31 cellular contexts compared by ENCODE assay signal in the genomic region with DNA sequence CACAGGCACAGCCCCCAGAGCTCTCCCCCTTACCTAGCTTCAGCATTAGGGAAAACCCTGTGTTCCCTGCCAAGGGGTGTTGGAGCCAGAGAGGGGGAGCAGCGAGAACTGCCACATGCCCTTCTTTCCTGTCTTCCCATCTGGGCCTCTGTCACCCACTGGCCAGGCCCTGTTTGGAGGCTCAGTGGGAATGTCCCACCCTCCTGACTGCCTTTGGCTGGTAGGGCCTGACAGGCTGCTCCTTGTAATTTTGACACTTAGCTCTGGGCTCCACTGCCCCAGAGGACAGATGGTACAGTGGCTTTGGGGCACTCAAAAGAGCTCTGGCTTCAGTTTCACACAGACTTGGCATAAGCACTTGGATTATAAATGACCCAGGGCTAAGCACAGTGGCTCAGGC. TPM values are rescaled to one million over a fixed set of nuclear protein-coding genes. Genes with fewer than 3 reads are reported as not detected.
"Had no signal": no experiment of that assay in that cellular context is flagged by ENCODE, and none has a peak within 500 bp of the region (broad histone marks: within the 10 kb centered on the region; RNA-seq: fewer than 3 reads in every experiment).

No MANE protein-coding gene starts in this region.

- H3K27me3 ChIP-seq: colonic mucosa, esophagus squamous epithelium, upper lobe of left lung, vagina had no signal

- H3K9me3 ChIP-seq: colonic mucosa, esophagus squamous epithelium, heart right ventricle, left lung, sigmoid colon, upper lobe of left lung, vagina had no signal

- H3K4me1 ChIP-seq: colonic mucosa had no signal

- H3K27ac ChIP-seq: brain microvascular endothelial cell, colonic mucosa, epithelial cell of prostate, esophagus squamous epithelium, heart right ventricle, left lung, sigmoid colon, upper lobe of left lung, vagina, VCaP had no signal

- H3K4me3 ChIP-seq: colonic mucosa, esophagus squamous epithelium, heart right ventricle, left lung, lung, sigmoid colon, upper lobe of left lung, vagina had no signal

- H3K36me3 ChIP-seq: brain microvascular endothelial cell, colonic mucosa, esophagus squamous epithelium, heart right ventricle, left lung, sigmoid colon, upper lobe of left lung, vagina had no signal

- DNase-seq: activated CD4-positive, alpha-beta T cell treated with anti-CD3 and anti-CD28 coated beads, Interleukin-2, amount 50 U/mL, for 1 hour; activated CD4-positive, CD25-positive, alpha-beta regulatory T cell treated with anti-CD3 and anti-CD28 coated beads, Interleukin-2, amount 50 U/mL, for 72 hours; activated CD8-positive, alpha-beta T cell treated with anti-CD3 and anti-CD28 coated beads for 36 hours; activated gamma-delta T cell treated with Interleukin-2 at 50 U/mL for 16 hours; activated naive CD4-positive, alpha-beta T cell treated with anti-CD3 and anti-CD28 coated beads, Interleukin-2, amount 50 U/mL, for 16 hours; activated T-cell treated with anti-CD3 and anti-CD28 coated beads, Interleukin-2, amount 50 U/mL, for 4 hours; amniotic stem cell; brain microvascular endothelial cell; central memory CD4-positive, alpha-beta T cell; colonic mucosa; effector CD8-positive, alpha-beta T cell; esophagus squamous epithelium; foreskin melanocyte; heart right ventricle; mesendoderm; natural killer cell; sigmoid colon; small intestine; stimulated activated CD4-positive, alpha-beta T cell treated with anti-CD3 and anti-CD28 coated beads, Interleukin-4, amount 100 ng/mL, for 24 hours; upper lobe of left lung had no signal

- ATAC-seq: activated CD8-positive, alpha-beta T cell treated with anti-CD3 and anti-CD28 coated beads for 36 hours; activated T-cell treated with anti-CD3 and anti-CD28 coated beads, Interleukin-2, amount 50 U/mL, for 4 hours; activated T-helper 17 cell treated with anti-CD3 and anti-CD28 coated beads, Interleukin-2, amount 50 U/mL, for 72 hours; left lung; natural killer cell; stimulated activated effector memory CD8-positive, alpha-beta T cell treated with anti-CD3 and anti-CD28 coated beads, Interleukin-12 subunit alpha, Interleukin-12 subunit beta, amount 100 ng/mL, for 72 hours had no signal

RNA-seq across cellular contexts. Expression of a gene that starts 50.6 kb away (rescaled TPM):
- total RNA-seq: dermis microvascular lymphatic vessel endothelial cell, glomerular endothelial cell, posterior vena cava, sigmoid colon, subcutaneous adipose tissue, vagina had no signal
